21 cellular contexts compared by ENCODE assay signal in the genomic region with DNA sequence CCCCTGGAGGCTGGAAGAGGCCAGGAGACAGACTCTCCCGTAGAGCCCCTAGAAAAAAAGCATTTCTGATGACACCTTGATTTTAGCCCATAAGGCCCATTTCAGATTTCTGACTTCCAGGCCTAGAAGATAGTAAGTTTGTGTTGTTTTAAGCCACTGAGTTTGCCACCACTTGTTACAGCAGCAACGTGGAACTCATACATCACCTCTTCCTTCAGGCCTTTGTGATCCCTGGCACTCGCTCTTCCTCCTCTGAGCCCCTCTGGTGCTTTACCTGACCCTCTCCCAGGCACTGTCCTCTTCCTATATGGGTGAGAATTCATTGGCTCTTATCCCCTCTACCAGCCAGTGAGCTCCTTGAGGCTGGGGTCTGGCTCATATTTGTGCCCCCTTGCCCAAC. TPM values are rescaled to one million over a fixed set of nuclear protein-coding genes. Genes with fewer than 3 reads are reported as not detected.
"Had no signal": no experiment of that assay in that cellular context is flagged by ENCODE, and none has a peak within 500 bp of the region (broad histone marks: within the 10 kb centered on the region; RNA-seq: fewer than 3 reads in every experiment).

No MANE protein-coding gene starts in this region.

- H3K4me3 ChIP-seq: coronary artery, heart left ventricle, stomach, thoracic aorta had no signal

- FAIRE-seq: frontal cortex had no signal

- H3K27ac ChIP-seq: heart left ventricle had no signal

- H3K4me3 Mint-ChIP-seq: activated CD8-positive, alpha-beta T cell treated with anti-CD3 and anti-CD28 coated beads, Interleukin-2, amount 10 ng/mL, durations not matched to agents 7 days and 5 days; activated naive CD8-positive, alpha-beta T cell treated with anti-CD3 and anti-CD28 coated beads, Interleukin-2, amount 50 U/mL, for 24 hours; natural killer cell had no signal

- H3K36me3 Mint-ChIP-seq: natural killer cell had no signal

- H3K9me3 ChIP-seq: thoracic aorta had no signal

- H3K27ac Mint-ChIP-seq: activated CD8-positive, alpha-beta T cell treated with anti-CD3 and anti-CD28 coated beads, Interleukin-2, amount 10 ng/mL, durations not matched to agents 7 days and 5 days; activated naive CD8-positive, alpha-beta T cell treated with anti-CD3 and anti-CD28 coated beads, Interleukin-2, amount 50 U/mL, for 24 hours had no signal

- DNase-seq: activated CD4-positive, alpha-beta T cell treated with anti-CD3 and anti-CD28 coated beads for 4 hours; activated CD8-positive, alpha-beta memory T cell treated with anti-CD3 and anti-CD28 coated beads, Interleukin-2, amount 50 U/mL, for 48 hours; activated CD8-positive, alpha-beta T cell treated with anti-CD3 and anti-CD28 coated beads, Interleukin-2, amount 10 ng/mL, durations not matched to agents 7 days and 5 days; activated naive CD4-positive, alpha-beta T cell; activated naive CD8-positive, alpha-beta T cell treated with anti-CD3 and anti-CD28 coated beads, Interleukin-2, amount 50 U/mL, for 24 hours; central memory CD4-positive, alpha-beta T cell; effector CD8-positive, alpha-beta T cell; heart left ventricle; left colon; natural killer cell; stimulated activated CD4-positive, alpha-beta T cell treated with anti-CD3 and anti-CD28 coated beads, Interleukin-4, amount 100 ng/mL, for 4 hours; stomach had no signal

- ATAC-seq: activated CD8-positive, alpha-beta T cell treated with anti-CD3 and anti-CD28 coated beads, Interleukin-2, amount 10 ng/mL, durations not matched to agents 7 days and 5 days; activated naive CD8-positive, alpha-beta T cell treated with anti-CD3 and anti-CD28 coated beads, Interleukin-2, amount 50 U/mL, for 24 hours; natural killer cell had no signal

- H3K36me3 ChIP-seq: heart left ventricle, stomach, thoracic aorta had no signal

- H3K9me3 Mint-ChIP-seq: activated naive CD8-positive, alpha-beta T cell treated with anti-CD3 and anti-CD28 coated beads, Interleukin-2, amount 50 U/mL, for 24 hours had no signal

RNA-seq across cellular contexts. Expression of gene KRT19, which starts 18.7 kb away (rescaled TPM):
- total RNA-seq: activated CD8-positive, alpha-beta T cell treated with anti-CD3 and anti-CD28 coated beads, Interleukin-2, amount 10 ng/mL, durations not matched to agents 7 days and 5 days; natural killer cell had no signal

RNA-seq across cellular contexts. Expression of gene KRT9, which starts 25.0 kb away (rescaled TPM):
- total RNA-seq: activated CD8-positive, alpha-beta T cell treated with anti-CD3 and anti-CD28 coated beads, Interleukin-2, amount 10 ng/mL, durations not matched to agents 7 days and 5 days; fibroblast of lung; frontal cortex; heart left ventricle; left colon; lung microvascular endothelial cell; mucosa of gallbladder; natural killer cell; renal cortical epithelial cell; stomach; urinary bladder had no signal
- polyA plus RNA-seq: fibroblast of lung, heart left ventricle, stomach, urinary bladder had no signal

RNA-seq across cellular contexts. Expression of gene KRT15, which starts 28.1 kb away (rescaled TPM):
- total RNA-seq: activated CD8-positive, alpha-beta T cell treated with anti-CD3 and anti-CD28 coated beads, Interleukin-2, amount 10 ng/mL, durations not matched to agents 7 days and 5 days; frontal cortex; natural killer cell; osteocyte had no signal

RNA-seq across cellular contexts. Expression of gene KRT14, which starts 39.9 kb away (rescaled TPM):
- total RNA-seq: activated CD8-positive, alpha-beta T cell treated with anti-CD3 and anti-CD28 coated beads, Interleukin-2, amount 10 ng/mL, durations not matched to agents 7 days and 5 days; fibroblast of lung; frontal cortex; lung microvascular endothelial cell; natural killer cell; osteocyte; urinary bladder had no signal
- polyA plus RNA-seq: heart left ventricle had no signal

RNA-seq across cellular contexts. Expression of gene KRT13, which starts 41.4 kb away (rescaled TPM):
- total RNA-seq: activated CD8-positive, alpha-beta T cell treated with anti-CD3 and anti-CD28 coated beads, Interleukin-2, amount 10 ng/mL, durations not matched to agents 7 days and 5 days; fibroblast of lung; frontal cortex; lung microvascular endothelial cell; natural killer cell; osteocyte; renal cortical epithelial cell had no signal
- polyA plus RNA-seq: fibroblast of lung had no signal
